Comparison of ENCODE assay signal across 8 cellular contexts in genomic region chrX:57121162-57121741, GRCh38. TPM values are rescaled to one million over a fixed set of nuclear protein-coding genes. Genes with fewer than 3 reads are reported as not detected.
A peak's percentile ranks its signal among the peaks of the same experiment; 100 is the strongest.
DNase-seq lines count a peak whose midpoint lies in the region; ATAC-seq and TF ChIP-seq lines count a peak whose summit lies in the region.

Gene SPIN2B, minus strand, starts transcription at chrX:57121548.

- DNase-seq in AG08396 (ENCODE audit: low spot score) (peak; percentile 84), NCI-H446 (lab: John Stamatoyannopoulos, UW) (peak; percentile 44 to 87), cerebellum (ENCODE audit: low spot score) (peak; percentile 69), kidney tubule cell (ENCODE audit: low spot score) (peak; percentile 83)
- DNase-seq in stimulated activated CD4-positive, alpha-beta T cell treated with anti-CD3 and anti-CD28 coated beads, Interleukin-1b, Interleukin-23, amount 100 ng/mL, for 24 hours (ENCODE audit: low read depth in 4 of 4, low spot score in 1 of 4) = peak; percentile 33 to 76 (median 54)

- peak; percentile 99 for ATAC-seq in HG03175 (IDR thresholded peaks at IDR 0.05; ENCODE audit: unreplicated experiment)
- ATAC-seq in activated CD4-positive, CD25-positive, alpha-beta regulatory T cell treated with anti-CD3 and anti-CD28 coated beads, Interleukin-2, amount 50 U/mL, for 24 hours = peak; percentile 99 to 100

- TF ChIP-seq POLR2A in GM18951 (IDR thresholded peaks at IDR 0.05; ENCODE audit: extremely low read depth, insufficient read depth, insufficient read length) = peak; percentile 76

- in situ Hi-C loops in GM18951 (cut with MboI; ENCODE audit: low sequenced_read_pairs, unreplicated experiment) = no loop called here

RNA-seq across cellular contexts. Expression of gene SPIN2B, which starts in this region (rescaled TPM):
- 5.4 TPM for total RNA-seq in cerebellum

Comparison
In these comparisons a context has a peak if more than half of its experiments do, and no peak if none do; other contexts are left out.
1. Peak in every context shown above with its lines: DNase-seq and ATAC-seq.